In the genomic region with DNA sequence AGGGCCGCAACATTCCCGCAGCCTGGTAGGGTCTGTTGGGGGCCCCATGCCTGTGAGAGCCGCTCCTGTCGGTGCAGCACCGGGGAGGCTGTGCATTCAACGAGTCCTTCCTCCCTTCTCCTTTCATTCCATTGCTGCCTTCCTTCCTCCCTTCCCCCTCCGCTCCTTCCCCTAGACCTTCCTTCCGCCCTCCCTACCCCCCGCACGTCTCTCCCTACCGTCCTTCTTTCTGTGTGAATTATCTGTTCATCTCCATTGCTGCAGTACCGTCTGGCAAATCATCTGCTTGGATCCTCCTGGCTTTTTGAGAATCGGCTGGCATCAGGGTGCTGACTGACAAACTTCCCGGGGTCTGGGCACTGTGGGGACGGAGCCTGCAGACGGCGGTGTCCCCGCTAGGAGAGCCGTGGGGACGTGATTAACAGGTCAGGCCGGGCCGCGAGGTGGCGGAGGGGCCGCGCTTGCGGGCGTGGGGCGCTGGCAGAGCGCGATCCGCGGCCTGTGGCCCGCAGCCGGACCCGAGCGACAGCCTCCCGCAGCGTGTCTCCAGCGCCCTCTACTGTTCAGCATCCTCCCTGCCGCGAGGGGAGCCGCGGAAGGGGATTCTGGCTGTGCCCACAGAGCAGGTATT, we compare ENCODE assay signal across 8 cellular contexts. TPM values are rescaled to one million over a fixed set of nuclear protein-coding genes. Genes with fewer than 3 reads are reported as not detected.
DNase-seq lines count a peak whose midpoint lies in the region; ATAC-seq and TF ChIP-seq lines count a peak whose summit lies in the region.
"Not testable (repeated sequence)": the region's sequence is repeated elsewhere in the genome, so short reads cannot be mapped to it uniquely, and the experiment has no call there.

No MANE protein-coding gene starts in this region.

- POLR2A ChIA-PET in T-cell (lab: Charles Lee), result not testable (repeated sequence)

- not testable (repeated sequence) for H3K27me3 ChIP-seq in DOHH2 (ENCODE audit: control insufficient read depth, low read length); ascending aorta

- not testable (repeated sequence) for H4K20me1 ChIP-seq in DOHH2 (ENCODE audit: control insufficient read depth, insufficient read depth, low read depth, low read length)

- H3K27me3 Mint-ChIP-seq in T-cell; stimulated activated naive CD8-positive, alpha-beta T cell treated with anti-CD3 and anti-CD28 coated beads, Interleukin-15, amount 100 ng/mL, for 72 hours: not testable (repeated sequence)

- not testable (repeated sequence) for TF ChIP-seq CTCF in DOHH2 (IDR thresholded peaks at IDR 0.05; ENCODE audit: low read depth, low read length, poor library complexity, severe bottlenecking); foreskin fibroblast (IDR thresholded peaks at IDR 0.05; ENCODE audit: low read depth, low read length)
- peak in 2 of 3 experiments; percentile 21 to 27 for TF ChIP-seq CTCF in ascending aorta (IDR thresholded peaks at IDR 0.05)

- WGBS in mesodermal cell (ENCODE audit: insufficient coverage in 2 of 2), 2 experiments, result no CpG with 5 or more reads among the region's 44 CpGs

- H3K9me3 ChIP-seq in DOHH2 (ENCODE audit: control insufficient read depth, insufficient read depth, low read length); ascending aorta; mesodermal cell (ENCODE audit: control insufficient read depth, low read length): not testable (repeated sequence)

- H3K4me2 ChIP-seq in DOHH2 (ENCODE audit: low read length), result 0 out of 2 replicates have a peak overlapping the region, but pooled peaks have one; percentile 26

- not testable (repeated sequence) for H3K4me1 ChIP-seq in DOHH2 (ENCODE audit: control insufficient read depth, low read length); ascending aorta; mesodermal cell (ENCODE audit: control insufficient read depth, insufficient read depth, low read length, poor library complexity, severe bottlenecking)

- not testable (repeated sequence) for H3K27ac ChIP-seq in DOHH2 (ENCODE audit: low read depth, low read length); mesodermal cell (ENCODE audit: low read depth, low read length, severe bottlenecking)
- peak overlapping the region in 1 of 2 donors; percentile 56 for H3K27ac ChIP-seq in ascending aorta

- H3K9me3 Mint-ChIP-seq in T-cell; stimulated activated naive CD8-positive, alpha-beta T cell treated with anti-CD3 and anti-CD28 coated beads, Interleukin-15, amount 100 ng/mL, for 72 hours: not testable (repeated sequence)

- peak; percentile 78 for ATAC-seq in GM21367 (IDR thresholded peaks at IDR 0.05; ENCODE audit: unreplicated experiment)
- peak; percentile 72 for ATAC-seq in HG03108 (IDR thresholded peaks at IDR 0.05; ENCODE audit: unreplicated experiment)
- ATAC-seq in T-cell (replicated peaks in 1 of 4), result peak; percentile 86 to 89 (median 88)
- peak; percentile 90 for ATAC-seq in stimulated activated naive CD8-positive, alpha-beta T cell treated with anti-CD3 and anti-CD28 coated beads, Interleukin-15, amount 100 ng/mL, for 72 hours

- H3K4me3 ChIP-seq in DOHH2 (ENCODE audit: low read length), result 0 out of 2 replicates have a peak overlapping the region, but pooled peaks have one; percentile 28
- peak overlapping the region in 1 of 2 donors; percentile 65 for H3K4me3 ChIP-seq in ascending aorta
- H3K4me3 ChIP-seq in foreskin fibroblast (ENCODE audit: low read depth in 1 of 2, low read length in 2 of 2), result peak overlapping the region; percentile 27 to 48
- H3K4me3 ChIP-seq in mesodermal cell (ENCODE audit: extremely low read depth, insufficient read depth, low read length, poor library complexity, severe bottlenecking), result peak overlapping the region; percentile 19

- H3F3A ChIP-seq in DOHH2 (ENCODE audit: control insufficient read depth, insufficient read depth), result not testable (repeated sequence)

- DNase-seq in T-cell, result peak in 11 of 34 experiments; percentile 3 to 43 (median 12)
- DNase-seq in ascending aorta (ENCODE audit: low spot score in 2 of 2); foreskin fibroblast: not testable (repeated sequence)
- DNase-seq in stimulated activated naive CD8-positive, alpha-beta T cell treated with anti-CD3 and anti-CD28 coated beads, Interleukin-15, amount 100 ng/mL, for 72 hours, result peak in 1 of 2 donors; percentile 23

- not testable (repeated sequence) for H3K4me1 Mint-ChIP-seq in T-cell; stimulated activated naive CD8-positive, alpha-beta T cell treated with anti-CD3 and anti-CD28 coated beads, Interleukin-15, amount 100 ng/mL, for 72 hours

- H3K36me3 ChIP-seq in DOHH2 (ENCODE audit: control insufficient read depth, low read length); ascending aorta; mesodermal cell (ENCODE audit: control insufficient read depth, insufficient read depth, low read length): not testable (repeated sequence)

- H3K36me3 Mint-ChIP-seq in T-cell, result not testable (repeated sequence)

- H3K4me3 Mint-ChIP-seq in T-cell, result peak overlapping the region; percentile 29 to 66 (median 29)
- H3K4me3 Mint-ChIP-seq in stimulated activated naive CD8-positive, alpha-beta T cell treated with anti-CD3 and anti-CD28 coated beads, Interleukin-15, amount 100 ng/mL, for 72 hours, result peak overlapping the region in 1 of 2 donors; percentile 16

- intact Hi-C loops in ascending aorta (cut with DNase I), result not testable (repeated sequence)

- H3K27ac Mint-ChIP-seq in T-cell; stimulated activated naive CD8-positive, alpha-beta T cell treated with anti-CD3 and anti-CD28 coated beads, Interleukin-15, amount 100 ng/mL, for 72 hours: not testable (repeated sequence)

- H3K79me2 ChIP-seq in DOHH2 (ENCODE audit: control insufficient read depth, low read length), result not testable (repeated sequence)

- CTCF ChIA-PET in T-cell (lab: Charles Lee), result interaction anchor here in 1 of 2 donors (0.6 kb wide), 1 partner anchor 1102 kb away, joined by 6 read pairs; no protein-coding TSS in a partner anchor

- not testable (repeated sequence) for H3K9me2 ChIP-seq in DOHH2 (replicated peaks; ENCODE audit: control insufficient read depth, low read length)

RNA-seq across cellular contexts. Expression of a gene that starts 18.8 kb away (rescaled TPM):
- total RNA-seq in T-cell (1 to 10 TPM in 3 of 5 donors, under 1 TPM in 1, not detected in 1; 0.98 to 1.7 (median 1.4) TPM), ascending aorta (50.9 TPM)
- 1.00 TPM for polyA plus RNA-seq in mesodermal cell (2013, experiment 1 of 2)
- 1.9 TPM for polyA plus RNA-seq in mesodermal cell (2013, experiment 2 of 2)

RNA-seq across cellular contexts. Expression of a gene that starts 41.3 kb away (rescaled TPM):
- total RNA-seq in T-cell (not detected), ascending aorta (6.3 TPM)
- 2.2 TPM for polyA plus RNA-seq in mesodermal cell (2013, experiment 1 of 2)
- 1.9 TPM for polyA plus RNA-seq in mesodermal cell (2013, experiment 2 of 2)

Comparison
In these comparisons a context has a peak if more than half of its experiments do, and no peak if none do; other contexts are left out.
1. RNA of a gene that starts 18.8 kb away (total RNA-seq): 50.9 TPM in ascending aorta (single experiment); 0.98 to 1.7 TPM in T-cell; every median in the first group is over 10 times any median in the second.
2. Peak in every context shown above with its lines, with median percentiles within 50 percentile points of each other: ATAC-seq.